ENCODE assay signal across 19 cellular contexts in genomic region chr15:67639591-67639990, GRCh38.
DNase-seq lines count a peak whose midpoint lies in the region; ATAC-seq, FAIRE-seq and TF ChIP-seq lines count a peak whose summit lies in the region.
"Had no signal": no experiment of that assay in that cellular context is flagged by ENCODE, and none has a peak within 500 bp of the region (broad histone marks: within the 10 kb centered on the region; RNA-seq: fewer than 3 reads in every experiment).

No MANE protein-coding gene starts in this region.

- peak; percentile 30 for FAIRE-seq in urothelium cell line (lab: Jason Lieb, UNC)
- FAIRE-seq: G401.6, GM12892, H1 had no signal

- H3K4me3 ChIP-seq in upper lobe of right lung: no peak overlapping the region
- H3K4me3 ChIP-seq: BLaER1, GM23248 had no signal

- H3K27ac ChIP-seq in upper lobe of right lung: no peak overlapping the region
- H3K27ac ChIP-seq: BLaER1, C4-2B, GM23248 had no signal

- peak; percentile 33 for ATAC-seq in left ventricle myocardium superior
- no peak for ATAC-seq in Right ventricle myocardium inferior
- ATAC-seq in upper lobe of right lung: no peak
- ATAC-seq: CD8-positive, alpha-beta T cell had no signal

- no peaks in the 10 kb centered on the region for H3K36me3 ChIP-seq in upper lobe of right lung

- H3K4me1 ChIP-seq in upper lobe of right lung: no peaks in the 10 kb centered on the region
- H3K4me1 ChIP-seq: Caco-2 had no signal

- DNase-seq in left ventricle myocardium superior (no peak), Right ventricle myocardium inferior (ENCODE audit: missing footprints) (no peak), left kidney (ENCODE audit: low read depth, low spot score) (peak; percentile 11), urothelium cell line (ENCODE audit: low spot score) (no peak), upper lobe of right lung (no peak), SKM-1 (lab: John Stamatoyannopoulos, UW; ENCODE audit: unreplicated experiment) (no peak)
- DNase-seq: Caco-2; CD4-positive, CD25-positive, alpha-beta regulatory T cell; CD8-positive, alpha-beta T cell; DMS153; DND-41; GM23248; H7; HCEC 1CT had no signal

- TF ChIP-seq CTCF in upper lobe of right lung (IDR thresholded peaks at IDR 0.05): no peak

- intact Hi-C loops in left ventricle myocardium superior (cut with micrococcal nuclease): no loop called here
- intact Hi-C loops in Right ventricle myocardium inferior (cut with DNase I): no loop called here
- intact Hi-C loops in upper lobe of right lung (cut with DNase I): no loop called here

- H3K27me3 ChIP-seq in upper lobe of right lung: no peaks in the 10 kb centered on the region
- H3K27me3 ChIP-seq: BLaER1 had no signal

- no peaks in the 10 kb centered on the region for H3K9me3 ChIP-seq in upper lobe of right lung
- H3K9me3 ChIP-seq: BLaER1, Caco-2 had no signal
